8 cellular contexts compared by ENCODE assay signal in the genomic region with DNA sequence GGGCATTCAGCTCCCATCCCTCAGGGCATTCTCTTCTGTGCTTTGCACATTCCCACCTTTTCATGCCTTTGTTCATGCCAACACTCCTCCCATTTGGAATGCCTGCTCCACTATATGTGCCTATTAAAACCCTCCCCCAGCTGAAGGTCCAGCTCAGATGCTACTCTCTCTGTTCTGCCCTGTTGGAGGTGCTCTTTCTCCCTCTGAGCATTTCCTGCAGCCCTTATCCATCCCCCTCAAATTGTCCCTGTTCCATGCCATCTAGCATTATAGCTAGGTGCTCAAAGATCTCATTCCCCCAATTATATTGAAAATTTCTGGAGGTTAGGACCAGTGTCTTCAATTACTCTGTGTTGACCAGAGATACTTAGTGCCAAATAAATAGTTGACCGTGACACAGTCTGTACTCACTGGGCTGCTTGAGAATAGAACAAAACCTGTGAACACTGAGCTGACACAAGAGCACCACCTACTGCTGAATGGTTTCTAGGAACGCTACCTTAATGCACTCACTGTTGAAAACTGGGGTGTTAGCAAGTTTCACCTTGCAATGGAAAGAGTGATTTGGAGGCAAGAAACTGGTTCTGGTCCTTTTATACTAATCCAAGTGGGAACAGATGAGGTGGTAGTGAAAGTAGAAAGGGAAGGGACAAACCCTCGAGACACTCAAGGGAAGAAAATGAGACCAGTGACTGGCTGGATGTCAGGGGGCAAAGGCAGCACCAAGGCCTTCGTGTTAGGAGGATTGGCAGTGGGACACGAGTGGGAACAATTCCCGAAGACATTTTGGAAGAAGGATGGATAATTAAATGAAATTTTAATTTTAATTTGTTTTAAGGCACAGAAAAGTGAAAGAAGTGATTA.
DNase-seq lines count a peak whose midpoint lies in the region; ATAC-seq, FAIRE-seq and TF ChIP-seq lines count a peak whose summit lies in the region.

No MANE protein-coding gene starts in this region.

- ATAC-seq in GM18867 (IDR thresholded peaks at IDR 0.05; ENCODE audit: unreplicated experiment) (no peak), HG03469 (IDR thresholded peaks at IDR 0.05; ENCODE audit: unreplicated experiment) (no peak)
- no peak for ATAC-seq in effector memory CD8-positive, alpha-beta T cell (replicated peaks)

- H3K27me3 ChIP-seq in H1 (replicated peaks in 1 of 4; ENCODE audit: control insufficient read depth in 3 of 4, extremely low read depth in 1 of 4, insufficient read depth in 3 of 4, low read length in 3 of 4) = no peaks in the 10 kb centered on the region; a peak in 1 of 7 replicates

- peak; percentile 88 to 92 for TF ChIP-seq RAD21 in H1 (IDR thresholded peaks at IDR 0.05 in 1 of 2, conservative IDR thresholded peaks at IDR 0.05 in 1 of 2; ENCODE audit: low read depth in 2 of 2, low read length in 2 of 2)

- H4K8ac ChIP-seq in H1 (ENCODE audit: extremely low read depth, insufficient read depth, low read length) = no peak overlapping the region

- FAIRE-seq in H1 (lab: Jason Lieb, UNC) = peak; percentile 90

- no peak overlapping the region for H3K27ac ChIP-seq in H1 (ENCODE audit: low read depth, low read length)

- no peak overlapping the region for H2BK12ac ChIP-seq in H1 (ENCODE audit: low read depth, low read length)

- H2BK120ac ChIP-seq in H1 (replicated peaks; ENCODE audit: low read depth, low read length) = no peak overlapping the region

- no peaks in the 10 kb centered on the region for H4K20me1 ChIP-seq in H1 (replicated peaks in 1 of 2; ENCODE audit: control insufficient read depth in 1 of 2, insufficient read depth in 2 of 2, low read length in 2 of 2)

- POLR2A ChIA-PET in H1 (lab: Charles Lee; ENCODE audit: partially characterized antibody) = interaction anchor here (0.9 to 2.0 kb wide), 2 partner anchors 11 to 249 kb away, joined by 3 to 4 read pairs; a partner anchor contains a TSS

- H3K23me2 ChIP-seq in H1 (ENCODE audit: low read depth, low read length) = no peaks in the 10 kb centered on the region; the same call in 1 of the 2 replicates

- no peak overlapping the region for H2BK15ac ChIP-seq in H1 (ENCODE audit: low read length)

- no peaks in the 10 kb centered on the region for H3K9me3 Mint-ChIP-seq in nephron progenitor cell
- H3K9me3 Mint-ChIP-seq in effector memory CD8-positive, alpha-beta T cell = peaks cover 0 to 6% of the 10 kb centered on the region in 2 donors

- H3K79me2 ChIP-seq in H1 (ENCODE audit: control insufficient read depth in 1 of 2, insufficient read depth in 2 of 2, low read length in 2 of 2) = no peaks in the 10 kb centered on the region; a peak in 1 of 4 replicates

- H4K5ac ChIP-seq in H1 (ENCODE audit: insufficient read length, low read depth, low read length) = no peak overlapping the region

- H2AFZ ChIP-seq in H1 (ENCODE audit: low read length) = peak overlapping the region; percentile 86; the same call in 1 of the 2 replicates

- 0 out of 7 replicates have a peak, but pooled peaks cover 0 to 3% (median 0%) of the 10 kb centered on the region in 4 experiments for H3K4me1 ChIP-seq in H1 (replicated peaks in 1 of 4; ENCODE audit: control insufficient read depth in 3 of 4, insufficient read depth in 4 of 4, low read length in 3 of 4)

- peaks cover 3% of the 10 kb centered on the region for H3K27me3 Mint-ChIP-seq in nephron progenitor cell (ENCODE audit: low read depth, poor library complexity)
- peaks cover 12 to 13% of the 10 kb centered on the region in 2 donors for H3K27me3 Mint-ChIP-seq in effector memory CD8-positive, alpha-beta T cell

- no peak overlapping the region for H3K14ac ChIP-seq in H1 (ENCODE audit: insufficient read length)

- no peak overlapping the region for H3K27ac Mint-ChIP-seq in nephron progenitor cell
- no peak overlapping the region for H3K27ac Mint-ChIP-seq in effector memory CD8-positive, alpha-beta T cell

- H3K4me1 Mint-ChIP-seq in nephron progenitor cell = peaks cover 19% of the 10 kb centered on the region
- no peaks in the 10 kb centered on the region for H3K4me1 Mint-ChIP-seq in effector memory CD8-positive, alpha-beta T cell (ENCODE audit: low read depth in 2 of 2)

- H3K4me3 ChIP-seq in H1 (ENCODE audit: extremely low read depth in 1 of 4, insufficient read depth in 2 of 4, low read depth in 3 of 4, low read length in 4 of 4) = no peak overlapping the region

- CTCF ChIA-PET in H1 (lab: Charles Lee; ENCODE audit: partially characterized antibody) = interaction anchor here (0.7 to 6.7 kb wide), 47 partner anchors 9 to 629 kb away, joined by 3 to 80 read pairs (median 5); a partner anchor contains a TSS

- no peak for TF ChIP-seq EP300 in H1 (IDR thresholded peaks at IDR 0.05; ENCODE audit: borderline replicate concordance in 1 of 2, low read depth in 2 of 2, low read length in 2 of 2)

- peak in 2 of 3 experiments; percentile 73 to 85; a peak in 3 of 4 replicates for TF ChIP-seq CTCF in H1 (IDR thresholded peaks at IDR 0.05; ENCODE audit: control extremely low read depth in 1 of 3, insufficient read depth in 1 of 3, low read depth in 1 of 3, low read length in 3 of 3)
- TF ChIP-seq CTCF in nephron progenitor cell (IDR thresholded peaks at IDR 0.05) = peak; percentile 34

- no peak overlapping the region for H3K56ac ChIP-seq in H1 (replicated peaks; ENCODE audit: insufficient read length, low read depth, low read length)

- DNase-seq in SIG-M5 treated with dmso at 0.1 percent for 504 hours (lab: John Stamatoyannopoulos, UW; ENCODE audit: unreplicated experiment) = peak; percentile 38
- DNase-seq in SIG-M5 (lab: John Stamatoyannopoulos, UW) = no peak
- peak; percentile 18 for DNase-seq in NCI-H526 treated with DMSO at 0.1 percent for 48 hours (lab: John Stamatoyannopoulos, UW)
- no peak for DNase-seq in H1 (ENCODE audit: low read depth in 1 of 2, low spot score in 2 of 2)
- DNase-seq in nephron progenitor cell = no peak
- no peak for DNase-seq in effector memory CD8-positive, alpha-beta T cell

- H2AK5ac ChIP-seq in H1 (ENCODE audit: low read depth, low read length) = no peak overlapping the region

- no peak overlapping the region for H2BK5ac ChIP-seq in H1 (ENCODE audit: low read depth, low read length)

- TF ChIP-seq POLR2A in H1 (IDR thresholded peaks at IDR 0.05; ENCODE audit: control extremely low read depth in 1 of 2, low read depth in 2 of 2, low read length in 2 of 2) = no peak

- no peak overlapping the region for H3K9ac ChIP-seq in H1 (replicated peaks in 1 of 4; ENCODE audit: extremely low read depth in 1 of 4, low read depth in 3 of 4, low read length in 3 of 4)

- 72% methylated on average over 6 of the region's 6 CpGs; no CpG with 5 or more reads in 1 of the 2 experiments for WGBS in H1 (ENCODE audit: extremely low coverage in 1 of 2, insufficient coverage in 1 of 2, insufficient read length in 1 of 2, insufficient replicate concordance in 2 of 2, low coverage in 1 of 2, low lambda C conversion rate in 2 of 2, missing lambda C conversion rate in 1 of 2), 2 experiments

- H3K36me3 Mint-ChIP-seq in nephron progenitor cell (ENCODE audit: low read depth) = peaks cover 11% of the 10 kb centered on the region
- no peaks in the 10 kb centered on the region for H3K36me3 Mint-ChIP-seq in effector memory CD8-positive, alpha-beta T cell (ENCODE audit: insufficient read depth)

- H3K4ac ChIP-seq in H1 (replicated peaks; ENCODE audit: insufficient read length, low read depth, low read length) = no peak overlapping the region

- no peak overlapping the region for H3K4me2 ChIP-seq in H1 (ENCODE audit: insufficient read depth in 1 of 2, low read depth in 2 of 2, low read length in 2 of 2)

- no peaks in the 10 kb centered on the region for H3K9me3 ChIP-seq in H1 (ENCODE audit: insufficient read depth in 2 of 2, low read depth in 1 of 2, low read length in 1 of 2)

- H3K36me3 ChIP-seq in H1 (ENCODE audit: control insufficient read depth in 2 of 4, insufficient read depth in 4 of 4, low read length in 3 of 4) = no peaks in the 10 kb centered on the region

- H4K91ac ChIP-seq in H1 (replicated peaks; ENCODE audit: insufficient read length, low read length) = no peak overlapping the region

- H3K18ac ChIP-seq in H1 (ENCODE audit: extremely low read depth, low read length) = no peak overlapping the region

- no peaks in the 10 kb centered on the region for H3K79me1 ChIP-seq in H1 (ENCODE audit: low read depth, low read length)

- H2BK20ac ChIP-seq in H1 (ENCODE audit: low read length) = no peak overlapping the region

- H3K4me3 Mint-ChIP-seq in nephron progenitor cell = no peak overlapping the region
- no peak overlapping the region for H3K4me3 Mint-ChIP-seq in effector memory CD8-positive, alpha-beta T cell

- no peak overlapping the region for H3K23ac ChIP-seq in H1 (ENCODE audit: insufficient read length)

TF ChIP-seq in H1, 55 proteins besides CTCF, POLR2A, EP300 and RAD21:
- TF ChIP-seq KDM1A (IDR thresholded peaks at IDR 0.05; ENCODE audit: borderline replicate concordance, low read length) = no peak
- no peak for TF ChIP-seq CBX8 (IDR thresholded peaks at IDR 0.05; ENCODE audit: borderline replicate concordance, low read depth, low read length)
- no peak for TF ChIP-seq CEBPB (IDR thresholded peaks at IDR 0.05; ENCODE audit: low read depth, low read length)
- no peak for TF ChIP-seq CHD2 (IDR thresholded peaks at IDR 0.05; ENCODE audit: low read length)
TF ChIP-seq in H1: peak in this region for 0.

Comparison
In these comparisons a context has a peak if more than half of its experiments do, and no peak if none do; other contexts are left out.
1. DNase-seq: peak in SIG-M5 treated with dmso at 0.1 percent for 504 hours (single experiment) and NCI-H526 treated with DMSO at 0.1 percent for 48 hours (single experiment); none in SIG-M5 (single experiment), H1 (0 of 2), nephron progenitor cell (single experiment) and effector memory CD8-positive, alpha-beta T cell (0 of 3).